ENCODE assay signal across 8 cellular contexts in the genomic region with DNA sequence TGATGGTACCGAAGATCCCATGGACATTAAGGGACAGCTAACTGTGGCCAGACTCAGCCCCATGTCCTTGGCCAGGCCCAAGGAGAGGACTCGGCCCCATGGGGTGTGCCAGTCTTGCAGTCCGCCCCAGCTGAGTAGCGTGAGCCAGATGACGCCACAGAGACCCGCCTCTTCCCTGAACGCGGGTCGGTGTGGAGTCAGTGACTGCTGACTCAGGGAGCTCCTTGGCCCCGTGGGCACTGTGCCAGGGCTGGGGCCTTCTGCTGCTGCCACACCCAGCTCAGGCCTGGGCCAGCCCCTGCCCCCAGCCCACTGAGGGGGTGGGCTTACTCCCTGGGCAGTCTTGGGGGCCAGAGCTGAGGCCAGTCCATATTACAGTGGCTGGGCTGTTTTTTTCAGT. TPM values are rescaled to one million over a fixed set of nuclear protein-coding genes. Genes with fewer than 3 reads are reported as not detected.
A peak's percentile ranks its signal among the peaks of the same experiment; 100 is the strongest.
DNase-seq lines count a peak whose midpoint lies in the region; ATAC-seq, FAIRE-seq and TF ChIP-seq lines count a peak whose summit lies in the region.
"Had no signal": no experiment of that assay in that cellular context is flagged by ENCODE, and none has a peak within 500 bp of the region (broad histone marks: within the 10 kb centered on the region; RNA-seq: fewer than 3 reads in every experiment).

No MANE protein-coding gene starts in this region.

- no TSS peak for BruUV-seq in K562 (replicated peaks; lab: Mats Ljungman, UMichigan)

- no peak overlapping the region for H3K27ac Mint-ChIP-seq in immature natural killer cell

- no peak overlapping the region for H2AFZ ChIP-seq in K562 (ENCODE audit: low read depth, low read length)

- peak overlapping the region in 1 of 2 experiments; percentile 71; a peak in 2 of 4 replicates for H3K9ac ChIP-seq in K562 (ENCODE audit: insufficient read depth in 1 of 2, low read depth in 2 of 2, low read length in 2 of 2)

- no peaks in the 10 kb centered on the region for H3K36me3 Mint-ChIP-seq in immature natural killer cell

- peaks cover 0 to 12% of the 10 kb centered on the region in 2 experiments; a peak in 1 of 5 replicates for H3K27me3 ChIP-seq in K562 (ENCODE audit: control insufficient read depth in 2 of 2, insufficient read depth in 2 of 2, low read length in 2 of 2)
- no peaks in the 10 kb centered on the region for H3K27me3 ChIP-seq in transverse colon

- H3K4me3 ChIP-seq in K562 (no peak overlapping the region), transverse colon (no peak overlapping the region)

- TF ChIP-seq EP300 in K562 (IDR thresholded peaks at IDR 0.05; ENCODE audit: low read length) (no peak), transverse colon (IDR thresholded peaks at IDR 0.05; ENCODE audit: low read depth) (peak; percentile 41)

- no peaks in the 10 kb centered on the region for H3K79me2 ChIP-seq in K562 (ENCODE audit: control insufficient read depth, insufficient read depth, low read length)

- H4K20me1 ChIP-seq in K562 (replicated peaks; ENCODE audit: control insufficient read depth, insufficient read depth, low read length): peaks cover 5% of the 10 kb centered on the region; the same call in 1 of the 2 replicates

- no peaks in the 10 kb centered on the region for H3K9me3 ChIP-seq in K562 (replicated peaks; ENCODE audit: control insufficient read depth, insufficient read depth, low read depth, low read length)
- no peaks in the 10 kb centered on the region for H3K9me3 ChIP-seq in transverse colon

- no peaks in the 10 kb centered on the region for H3K9me1 ChIP-seq in K562 (ENCODE audit: control insufficient read depth, insufficient read depth, low read length)

- peaks cover 21% of the 10 kb centered on the region; the same call in 1 of the 3 replicates for H3K36me3 ChIP-seq in K562 (ENCODE audit: control insufficient read depth, insufficient read depth, low read length)
- peaks cover 0 to 7% (median 0%) of the 10 kb centered on the region in 4 donors for H3K36me3 ChIP-seq in transverse colon

- no peak overlapping the region for H3K27ac ChIP-seq in K562 (ENCODE audit: extremely low read depth, low read depth, low read length)
- peak overlapping the region; percentile 67 to 83 (median 76) for H3K27ac ChIP-seq in transverse colon

- TF ChIP-seq POLR2A in K562 (conservative IDR thresholded peaks at IDR 0.05) (0 out of 2 replicates have a peak, but pooled peaks have one; percentile 7), transverse colon (IDR thresholded peaks at IDR 0.05) (peak; percentile 22)

- TF ChIP-seq CTCF in K562 (IDR thresholded peaks at IDR 0.05 in 2 of 3, conservative IDR thresholded peaks at IDR 0.05 in 1 of 3; ENCODE audit: insufficient read depth in 2 of 3, low read depth in 1 of 3, low read length in 3 of 3) (no peak), transverse colon (IDR thresholded peaks at IDR 0.05) (no peak)

- peak in 74 of 76 experiments; percentile 22 to 89 (median 75) for DNase-seq in HUDEP-2 (lab: John Stamatoyannopoulos, UW; ENCODE audit: unreplicated experiment in 76 of 76)
- DNase-seq in K562 (ENCODE audit: extremely low read depth in 1 of 4, low spot score in 3 of 4): no peak
- DNase-seq in kidney glomerular epithelial cell (lab: John Stamatoyannopoulos, UW): peak; percentile 13
- peak; percentile 91 for DNase-seq in transverse colon
- DNase-seq in frontal cortex (ENCODE audit: low spot score in 2 of 2): no peak
- no peak for DNase-seq in immature natural killer cell

- H3K9me3 Mint-ChIP-seq in immature natural killer cell: no peaks in the 10 kb centered on the region

- in situ Hi-C loops in K562 (cut with MboI): no loop called here
- in situ Hi-C loops in transverse colon (cut with MboI; ENCODE audit: low pct_ligation_motif_present in 1 of 4, low pct_unique_long_range_greater_than_20kb in 1 of 4, low sequenced_read_pairs in 3 of 4): no loop called here

- H3K4me2 ChIP-seq in K562 (ENCODE audit: insufficient read depth, low read length): no peak overlapping the region

- intact Hi-C loops in K562 (cut with micrococcal nuclease) (no loop called here), transverse colon (cut with DNase I; ENCODE audit: low total_unique reads) (no loop called here)

- H3K4me1 Mint-ChIP-seq in immature natural killer cell: no peaks in the 10 kb centered on the region

- CTCF ChIA-PET in K562 (lab: Yijun Ruan, JAX; ENCODE audit: low intra/inter-chr PET ratio): no interaction called here

- no peak overlapping the region for H3K4me3 Mint-ChIP-seq in immature natural killer cell

- no peak for TF ChIP-seq RAD21 in K562 (CRISPR knock-in tag; conservative IDR thresholded peaks at IDR 0.05 in 1 of 2, IDR thresholded peaks at IDR 0.05 in 1 of 2)

- H3K4me1 ChIP-seq in K562 (replicated peaks in 1 of 2; ENCODE audit: control insufficient read depth in 2 of 2, insufficient read depth in 2 of 2, low read length in 2 of 2): peaks cover 0 to 28% of the 10 kb centered on the region in 2 experiments; a peak in 3 of 5 replicates
- H3K4me1 ChIP-seq in transverse colon: peaks cover 17 to 27% (median 27%) of the 10 kb centered on the region in 4 donors

- WGBS in K562 (ENCODE audit: insufficient coverage, low coverage, missing lambda C conversion rate): 40% methylated on average over 9 of the region's 10 CpGs
- 32% methylated on average over 10 of the region's 10 CpGs; no CpG with 5 or more reads in 1 of the 2 donors for WGBS in transverse colon (ENCODE audit: low coverage in 1 of 2), 2 donors

- POLR2A ChIA-PET in K562 (lab: Yijun Ruan, JAX): no interaction called here

- no peak for FAIRE-seq in K562 (lab: Jason Lieb, UNC)
- FAIRE-seq in frontal cortex (lab: Jason Lieb, UNC): no peak
- FAIRE-seq: GM18507 had no signal

- peaks cover 2 to 3% (median 2%) of the 10 kb centered on the region in 3 donors for H3K27me3 Mint-ChIP-seq in immature natural killer cell (ENCODE audit: low read depth in 3 of 3)

- ATAC-seq in K562: peak; percentile 47
- ATAC-seq in HG02763 (IDR thresholded peaks at IDR 0.05; ENCODE audit: unreplicated experiment): no peak

TF ChIP-seq in K562, 482 proteins besides CTCF, POLR2A, EP300 and RAD21:
- TF ChIP-seq C11orf30 (IDR thresholded peaks at IDR 0.05; ENCODE audit: low read depth): peak; percentile 33; the same call in 1 of the 2 replicates
- TF ChIP-seq POLR2G (IDR thresholded peaks at IDR 0.05; ENCODE audit: low read depth, low read length): peak; percentile 55
- TF ChIP-seq, protein P1, sequence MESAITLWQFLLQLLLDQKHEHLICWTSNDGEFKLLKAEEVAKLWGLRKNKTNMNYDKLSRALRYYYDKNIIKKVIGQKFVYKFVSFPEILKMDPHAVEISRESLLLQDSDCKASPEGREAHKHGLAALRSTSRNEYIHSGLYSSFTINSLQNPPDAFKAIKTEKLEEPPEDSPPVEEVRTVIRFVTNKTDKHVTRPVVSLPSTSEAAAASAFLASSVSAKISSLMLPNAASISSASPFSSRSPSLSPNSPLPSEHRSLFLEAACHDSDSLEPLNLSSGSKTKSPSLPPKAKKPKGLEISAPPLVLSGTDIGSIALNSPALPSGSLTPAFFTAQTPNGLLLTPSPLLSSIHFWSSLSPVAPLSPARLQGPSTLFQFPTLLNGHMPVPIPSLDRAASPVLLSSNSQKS (CRISPR knock-in tag; IDR thresholded peaks at IDR 0.05): no peak
- TF ChIP-seq CREBBP (IDR thresholded peaks at IDR 0.05; ENCODE audit: low read depth, low read length): no peak
- TF ChIP-seq DPF2 (IDR thresholded peaks at IDR 0.05): no peak
- no peak for TF ChIP-seq ZNF431 (CRISPR knock-in tag; IDR thresholded peaks at IDR 0.05)
- no peak for TF ChIP-seq SMAD2 (IDR thresholded peaks at IDR 0.05; ENCODE audit: low read depth, low read length)
- TF ChIP-seq NFIC (IDR thresholded peaks at IDR 0.05): peak; percentile 66

RNA-seq across cellular contexts. Expression of a gene that starts 52.8 kb away (rescaled TPM):
- 126 and 340 TPM in 2 replicates for total RNA-seq in K562 (2011; cell fraction: chromatin; rRNA removed; ENCODE audit: low replicate concordance)
- 201 and 257 TPM in 2 replicates for total RNA-seq in K562 (2011; cell fraction: nucleolus; rRNA removed)
- total RNA-seq in K562 (2011; cell fraction: nucleoplasm; rRNA removed): 135 and 137 TPM in 2 replicates
- total RNA-seq in K562 (2014; rRNA removed): 25.7 and 29.7 TPM in 2 replicates
- total RNA-seq in K562 (2014; rRNA removed; fragmentation: Illumina TruSeq; extraction: Trizol): 11.4 and 14.0 TPM in 2 replicates
- 14.4 and 15.6 TPM in 2 replicates for total RNA-seq in K562 (2015; rRNA removed; fragmentation: Illumina TruSeq; extraction: Trizol)
- total RNA-seq in K562 (2021): 49.3 and 59.9 TPM in 2 replicates
- polyA plus RNA-seq in K562 (2011; rRNA removed): 39.2 and 54.7 TPM in 2 replicates
- polyA plus RNA-seq in K562 (2011; cell fraction: cytosol; rRNA removed): 30.3 and 79.8 TPM in 2 replicates
- polyA plus RNA-seq in K562 (2011; cell fraction: nucleus; rRNA removed): 230 and 364 TPM in 2 replicates
- 30.0 and 54.1 TPM in 2 replicates for polyA plus RNA-seq in K562 (2012)
- 16.8 and 30.4 TPM in 2 replicates for polyA plus RNA-seq in K562 (2014; fragmentation: Illumina TruSeq; extraction: Trizol)
- under 1 TPM; 0.23 to 0.35 TPM for polyA plus RNA-seq in K562 (2014; fragmentation: Nextera tagmentation; extraction: Ambion mirVana)
- 32.3 and 37.7 TPM in 2 replicates for polyA plus RNA-seq in K562 (2014; rRNA removed)
- 37.0 and 87.9 TPM in 2 replicates for polyA minus RNA-seq in K562 (2011; rRNA and poly(A)+ RNA removed)
- 46.9 and 52.1 TPM in 2 replicates for polyA minus RNA-seq in K562 (2011; cell fraction: cytosol; rRNA and poly(A)+ RNA removed)
- polyA minus RNA-seq in K562 (2011; cell fraction: nucleus; rRNA and poly(A)+ RNA removed): 79.0 and 94.2 TPM in 2 replicates
- 10 to 100 TPM; 20.8 to 56.7 (median 27.7) TPM for total RNA-seq in transverse colon
- 46.9 TPM for total RNA-seq in frontal cortex
- polyA plus RNA-seq in immature natural killer cell: under 1 TPM; 0.05 to 0.17 (median 0.06) TPM

Comparison
In these comparisons a context has a peak if more than half of its experiments do, and no peak if none do; other contexts are left out.
1. DNase-seq: peak in HUDEP-2 (74 of 76), kidney glomerular epithelial cell (single experiment) and transverse colon (single experiment); none in K562 (0 of 4), frontal cortex (0 of 2) and immature natural killer cell (0 of 3).